ENCODE assay signal across 1 cellular context in genomic region chr7:138885383-138886147, GRCh38.
TF ChIP-seq lines count a peak whose summit lies in the region.

No MANE protein-coding gene starts in this region.

TF ChIP-seq in GM23338, 12 proteins besides CTCF, POLR2A, EP300 and RAD21:
- TF ChIP-seq ETS1 (IDR thresholded peaks at IDR 0.05) (no peak), CREB1 (CRISPR knock-in tag; IDR thresholded peaks at IDR 0.05; ENCODE audit: low read depth) (no peak), ZNF462 (CRISPR knock-in tag; IDR thresholded peaks at IDR 0.05) (peak; percentile 53; the same call in 1 of the 2 replicates), REST (IDR thresholded peaks at IDR 0.05; ENCODE audit: unreplicated experiment) (no peak), ZNF331 (CRISPR knock-in tag; IDR thresholded peaks at IDR 0.05; ENCODE audit: low read depth) (no peak)
